In genomic region chr19:12938054-12938535, GRCh38 we compare ENCODE assay signal across 8 cellular contexts. TPM values are rescaled to one million over a fixed set of nuclear protein-coding genes. Genes with fewer than 3 reads are reported as not detected.
DNase-seq lines count a peak whose midpoint lies in the region; ATAC-seq lines count a peak whose summit lies in the region.

No MANE protein-coding gene starts in this region.

- peak; percentile 82 for ATAC-seq in GM21723 (IDR thresholded peaks at IDR 0.05; ENCODE audit: unreplicated experiment)

- H3K4me3 ChIP-seq in Jurkat, Clone E6-1 (ENCODE audit: low read length) = peak overlapping the region; percentile 81

- peak overlapping the region; percentile 70 for H3K27ac ChIP-seq in epithelial cell of prostate

- DNase-seq in DMS 273 (lab: John Stamatoyannopoulos, UW; ENCODE audit: unreplicated experiment) (peak; percentile 100), OCI-M2 (lab: John Stamatoyannopoulos, UW; ENCODE audit: unreplicated experiment) (peak; percentile 72), epithelial cell of prostate (ENCODE audit: low read depth, low spot score) (peak; percentile 93), middle frontal gyrus (ENCODE audit: extremely low spot score, low spot score) (peak; percentile 100)
- DNase-seq in Jurkat, Clone E6-1 (ENCODE audit: low read depth, low spot score) = peak; percentile 99
- peak; percentile 99 for DNase-seq in activated T-cell treated with anti-CD3 and anti-CD28 coated beads, Interleukin-2, amount 50 U/mL, for 1 hour
- peak; percentile 98 to 99 for DNase-seq in stimulated activated CD8-positive, alpha-beta memory T cell treated with anti-CD3 and anti-CD28 coated beads, Interleukin-2, amount 100 ng/mL, for 1 hour (ENCODE audit: low read depth in 2 of 2)

RNA-seq across cellular contexts. Expression of gene CALR, which starts 0.3 kb away (rescaled TPM):
- 1,107 TPM for polyA plus RNA-seq in Jurkat, Clone E6-1 (2012; ENCODE audit: insufficient read depth, insufficient read length)

RNA-seq across cellular contexts. Expression of gene FARSA, which starts 4.6 kb away (rescaled TPM):
- 199 TPM for polyA plus RNA-seq in Jurkat, Clone E6-1 (2012; ENCODE audit: insufficient read depth, insufficient read length)

RNA-seq across cellular contexts. Expression of gene RAD23A, which starts 7.6 kb away (rescaled TPM):
- polyA plus RNA-seq in Jurkat, Clone E6-1 (2012; ENCODE audit: insufficient read depth, insufficient read length) = 280 TPM

RNA-seq across cellular contexts. Expression of gene GADD45GIP1, which starts 18.9 kb away (rescaled TPM):
- 119 TPM for polyA plus RNA-seq in Jurkat, Clone E6-1 (2012; ENCODE audit: insufficient read depth, insufficient read length)

RNA-seq across cellular contexts. Expression of gene SYCE2, which starts 19.0 kb away (rescaled TPM):
- polyA plus RNA-seq in Jurkat, Clone E6-1 (2012; ENCODE audit: insufficient read depth, insufficient read length) = 32.7 TPM

Comparison
In these comparisons a context has a peak if more than half of its experiments do, and no peak if none do; other contexts are left out.
1. Peak in every context shown above with its lines: DNase-seq, ATAC-seq, H3K4me3 ChIP-seq and H3K27ac ChIP-seq.